16 cellular contexts compared by ENCODE assay signal in genomic region chr1:47212636-47213229, GRCh38. TPM values are rescaled to one million over a fixed set of nuclear protein-coding genes. Genes with fewer than 3 reads are reported as not detected.
A peak's percentile ranks its signal among the peaks of the same experiment; 100 is the strongest.
DNase-seq lines count a peak whose midpoint lies in the region; ATAC-seq, FAIRE-seq and TF ChIP-seq lines count a peak whose summit lies in the region.
"Had no signal": no experiment of that assay in that cellular context is flagged by ENCODE, and none has a peak within 500 bp of the region (broad histone marks: within the 10 kb centered on the region; RNA-seq: fewer than 3 reads in every experiment).

No MANE protein-coding gene starts in this region.

- H3K79me2 ChIP-seq in H1 (ENCODE audit: control insufficient read depth in 1 of 2, insufficient read depth in 2 of 2, low read length in 2 of 2): no peaks in the 10 kb centered on the region

- H3K4ac ChIP-seq in H1 (replicated peaks; ENCODE audit: insufficient read length, low read depth, low read length): no peak overlapping the region

- no peak overlapping the region for H3K27ac Mint-ChIP-seq in activated CD8-positive, alpha-beta T cell treated with anti-CD3 and anti-CD28 coated beads, Interleukin-2, amount 10 ng/mL, durations not matched to agents 7 days and 5 days
- H3K27ac Mint-ChIP-seq: CD8-positive, alpha-beta T cell had no signal

- no peak for TF ChIP-seq RAD21 in H1 (IDR thresholded peaks at IDR 0.05 in 1 of 2, conservative IDR thresholded peaks at IDR 0.05 in 1 of 2; ENCODE audit: low read depth in 2 of 2, low read length in 2 of 2)

- DNase-seq in H1 (ENCODE audit: low read depth in 1 of 2, low spot score in 2 of 2) (no peak), lower lobe of right lung (no peak), spleen (peak; percentile 41), SKM-1 treated with dmso at 0.1 percent for 144 hours (lab: John Stamatoyannopoulos, UW; ENCODE audit: unreplicated experiment) (no peak)
- no peak for DNase-seq in central memory CD4-positive, alpha-beta T cell
- DNase-seq in activated CD8-positive, alpha-beta T cell treated with anti-CD3 and anti-CD28 coated beads, Interleukin-2, amount 10 ng/mL, durations not matched to agents 7 days and 5 days: no peak
- DNase-seq: Calu3; CD8-positive, alpha-beta T cell; NCI-H187; NCI-H510A treated with DMSO at 0.1 percent for 48 hours; NCI-H82; SHP77 treated with DMSO at 0.1 percent for 48 hours had no signal

- H3K4me3 Mint-ChIP-seq in activated CD8-positive, alpha-beta T cell treated with anti-CD3 and anti-CD28 coated beads, Interleukin-2, amount 10 ng/mL, durations not matched to agents 7 days and 5 days: no peak overlapping the region
- H3K4me3 Mint-ChIP-seq: CD8-positive, alpha-beta T cell had no signal

- H2BK5ac ChIP-seq in H1 (ENCODE audit: low read depth, low read length): 0 out of 2 replicates have a peak overlapping the region, but pooled peaks have one; percentile 23

- H4K5ac ChIP-seq in H1 (ENCODE audit: insufficient read length, low read depth, low read length): no peak overlapping the region

- intact Hi-C loops in lower lobe of right lung (cut with DNase I): no loop called here
- intact Hi-C loops in spleen (cut with DNase I; ENCODE audit: low total_unique reads): no loop called here

- H3K56ac ChIP-seq in H1 (replicated peaks; ENCODE audit: insufficient read length, low read depth, low read length): no peak overlapping the region

- H2BK12ac ChIP-seq in H1 (ENCODE audit: low read depth, low read length): peak overlapping the region; percentile 90; the same call in 1 of the 2 replicates

- H2BK15ac ChIP-seq in H1 (ENCODE audit: low read length): no peak overlapping the region

- FAIRE-seq in H1 (lab: Jason Lieb, UNC): no peak
- FAIRE-seq: A549 had no signal

- H3K23ac ChIP-seq in H1 (ENCODE audit: insufficient read length): no peak overlapping the region

- no peak overlapping the region for H2AFZ ChIP-seq in H1 (ENCODE audit: low read length)

- no peak for TF ChIP-seq EP300 in H1 (IDR thresholded peaks at IDR 0.05; ENCODE audit: borderline replicate concordance in 1 of 2, low read depth in 2 of 2, low read length in 2 of 2)

- H3K36me3 ChIP-seq in BLaER1 treated with 17β-estradiol and CSF1 and Interleukin-3, amounts not matched to agents 10 nM and 100 nM: no peaks in the 10 kb centered on the region
- H3K36me3 ChIP-seq in H1 (ENCODE audit: control insufficient read depth in 2 of 4, insufficient read depth in 4 of 4, low read length in 3 of 4) (no peaks in the 10 kb centered on the region), lower lobe of right lung (no peaks in the 10 kb centered on the region), spleen (no peaks in the 10 kb centered on the region)

- H2BK120ac ChIP-seq in H1 (replicated peaks; ENCODE audit: low read depth, low read length): no peak overlapping the region

- H3K18ac ChIP-seq in H1 (ENCODE audit: extremely low read depth, low read length): no peak overlapping the region

- peak overlapping the region in 1 of 10 experiments; percentile 33; a peak in 2 of 20 replicates for H3K4me3 ChIP-seq in BLaER1 treated with 17β-estradiol and CSF1 and Interleukin-3, amounts not matched to agents 10 nM and 100 nM
- H3K4me3 ChIP-seq in H1 (ENCODE audit: extremely low read depth in 1 of 4, insufficient read depth in 2 of 4, low read depth in 3 of 4, low read length in 4 of 4) (no peak overlapping the region), lower lobe of right lung (no peak overlapping the region), spleen (no peak overlapping the region)
- H3K4me3 ChIP-seq: A549 had no signal

- no peaks in the 10 kb centered on the region for H3K79me1 ChIP-seq in H1 (ENCODE audit: low read depth, low read length)

- no peaks in the 10 kb centered on the region for H3K36me3 Mint-ChIP-seq in activated CD8-positive, alpha-beta T cell treated with anti-CD3 and anti-CD28 coated beads, Interleukin-2, amount 10 ng/mL, durations not matched to agents 7 days and 5 days (ENCODE audit: low read depth)
- H3K36me3 Mint-ChIP-seq: CD8-positive, alpha-beta T cell had no signal

- 82 to 100% methylated on average over 2 to 4 of the region's 4 CpGs for WGBS in H1 (ENCODE audit: extremely low coverage in 1 of 2, insufficient coverage in 1 of 2, insufficient read length in 1 of 2, insufficient replicate concordance in 2 of 2, low coverage in 1 of 2, low lambda C conversion rate in 2 of 2, missing lambda C conversion rate in 1 of 2), 2 experiments
- 69 to 83% (median 76%) methylated on average over 4 of the region's 4 CpGs for WGBS in spleen, 5 donors

- no peaks in the 10 kb centered on the region for H4K20me1 ChIP-seq in BLaER1 treated with 17β-estradiol and CSF1 and Interleukin-3, amounts not matched to agents 10 nM and 100 nM
- H4K20me1 ChIP-seq in H1 (replicated peaks in 1 of 2; ENCODE audit: control insufficient read depth in 1 of 2, insufficient read depth in 2 of 2, low read length in 2 of 2): no peaks in the 10 kb centered on the region

- H3K9me3 ChIP-seq in BLaER1 treated with 17β-estradiol and CSF1 and Interleukin-3, amounts not matched to agents 10 nM and 100 nM (replicated peaks in 1 of 11): no peaks in the 10 kb centered on the region
- H3K9me3 ChIP-seq in H1 (ENCODE audit: insufficient read depth in 2 of 2, low read depth in 1 of 2, low read length in 1 of 2): no peaks in the 10 kb centered on the region
- H3K9me3 ChIP-seq in lower lobe of right lung: no peaks in the 10 kb centered on the region
- H3K9me3 ChIP-seq in spleen: no peaks in the 10 kb centered on the region
- H3K9me3 ChIP-seq: A549 had no signal

- TF ChIP-seq CTCF in H1 (IDR thresholded peaks at IDR 0.05; ENCODE audit: control extremely low read depth in 1 of 3, insufficient read depth in 1 of 3, low read depth in 1 of 3, low read length in 3 of 3): no peak
- TF ChIP-seq CTCF in lower lobe of right lung (IDR thresholded peaks at IDR 0.05): no peak
- no peak for TF ChIP-seq CTCF in spleen (IDR thresholded peaks at IDR 0.05 in 8 of 11, conservative IDR thresholded peaks at IDR 0.05 in 3 of 11)

- H4K91ac ChIP-seq in H1 (replicated peaks; ENCODE audit: insufficient read length, low read length): no peak overlapping the region

- no peaks in the 10 kb centered on the region for H3K9me3 Mint-ChIP-seq in activated CD8-positive, alpha-beta T cell treated with anti-CD3 and anti-CD28 coated beads, Interleukin-2, amount 10 ng/mL, durations not matched to agents 7 days and 5 days (ENCODE audit: insufficient read depth)
- H3K9me3 Mint-ChIP-seq: CD8-positive, alpha-beta T cell had no signal

- H3K23me2 ChIP-seq in H1 (ENCODE audit: low read depth, low read length): no peaks in the 10 kb centered on the region; the same call in 1 of the 2 replicates

- POLR2A ChIA-PET in H1 (lab: Charles Lee; ENCODE audit: partially characterized antibody): interaction anchor here (0.8 kb wide), 1 partner anchor 18 kb away, joined by 3 read pairs; no protein-coding TSS in a partner anchor
- POLR2A ChIA-PET in activated CD8-positive, alpha-beta T cell treated with anti-CD3 and anti-CD28 coated beads, Interleukin-2, amount 10 ng/mL, durations not matched to agents 7 days and 5 days (lab: Charles Lee): no interaction called here

- H4K8ac ChIP-seq in H1 (ENCODE audit: extremely low read depth, insufficient read depth, low read length): no peak overlapping the region

- peaks cover 20 to 70% (median 42%) of the 10 kb centered on the region in 10 experiments for H3K4me1 ChIP-seq in BLaER1 treated with 17β-estradiol and CSF1 and Interleukin-3, amounts not matched to agents 10 nM and 100 nM
- H3K4me1 ChIP-seq in H1 (replicated peaks in 1 of 4; ENCODE audit: control insufficient read depth in 3 of 4, insufficient read depth in 4 of 4, low read length in 3 of 4) (peaks cover 5 to 23% (median 16%) of the 10 kb centered on the region in 4 experiments), lower lobe of right lung (peaks cover 20% of the 10 kb centered on the region), spleen (peaks cover 0 to 14% (median 11%) of the 10 kb centered on the region in 6 donors)
- H3K4me1 ChIP-seq: A549 had no signal

- H3K4me2 ChIP-seq in BLaER1 treated with 17β-estradiol and CSF1 and Interleukin-3, amounts not matched to agents 10 nM and 100 nM: peak overlapping the region in 10 of 11 experiments; percentile 46 to 95 (median 86); a peak in 18 of 22 replicates
- H3K4me2 ChIP-seq in H1 (ENCODE audit: insufficient read depth in 1 of 2, low read depth in 2 of 2, low read length in 2 of 2): no peak overlapping the region
- H3K4me2 ChIP-seq: A549 had no signal

- peaks cover 9% of the 10 kb centered on the region for H3K27me3 Mint-ChIP-seq in activated CD8-positive, alpha-beta T cell treated with anti-CD3 and anti-CD28 coated beads, Interleukin-2, amount 10 ng/mL, durations not matched to agents 7 days and 5 days (ENCODE audit: low read depth)

- no peak overlapping the region for H2BK20ac ChIP-seq in H1 (ENCODE audit: low read length)

- H3K4me1 Mint-ChIP-seq in activated CD8-positive, alpha-beta T cell treated with anti-CD3 and anti-CD28 coated beads, Interleukin-2, amount 10 ng/mL, durations not matched to agents 7 days and 5 days (ENCODE audit: low read depth): peaks cover 5% of the 10 kb centered on the region

- TF ChIP-seq POLR2A in H1 (IDR thresholded peaks at IDR 0.05; ENCODE audit: control extremely low read depth in 1 of 2, low read depth in 2 of 2, low read length in 2 of 2) (no peak), spleen (IDR thresholded peaks at IDR 0.05) (no peak)

- no peak overlapping the region for H3K14ac ChIP-seq in H1 (ENCODE audit: insufficient read length)

- no peaks in the 10 kb centered on the region for H3K27me3 ChIP-seq in BLaER1 treated with 17β-estradiol and CSF1 and Interleukin-3, amounts not matched to agents 10 nM and 100 nM
- H3K27me3 ChIP-seq in H1 (replicated peaks in 1 of 4; ENCODE audit: control insufficient read depth in 3 of 4, extremely low read depth in 1 of 4, insufficient read depth in 3 of 4, low read length in 3 of 4) (peaks cover 2 to 31% (median 27%) of the 10 kb centered on the region in 4 experiments), lower lobe of right lung (ENCODE audit: low read depth) (no peaks in the 10 kb centered on the region), spleen (replicated peaks in 1 of 7) (peaks cover 0 to 23% (median 0%) of the 10 kb centered on the region in 7 donors)

- H2AK5ac ChIP-seq in H1 (ENCODE audit: low read depth, low read length): no peak overlapping the region

- H3K27ac ChIP-seq in BLaER1 treated with 17β-estradiol and CSF1 and Interleukin-3, amounts not matched to agents 10 nM and 100 nM: peak overlapping the region in 8 of 11 experiments; percentile 73 to 90 (median 80); a peak in 16 of 22 replicates
- H3K27ac ChIP-seq in H1 (ENCODE audit: low read depth, low read length): no peak overlapping the region
- H3K27ac ChIP-seq in lower lobe of right lung: peak overlapping the region; percentile 70
- H3K27ac ChIP-seq in spleen: peak overlapping the region in 6 of 8 donors; percentile 36 to 81 (median 67)
- H3K27ac ChIP-seq: A549 had no signal

- CTCF ChIA-PET in H1 (lab: Charles Lee; ENCODE audit: partially characterized antibody): interaction anchor here (0.8 to 2.5 kb wide), 10 partner anchors 9 to 333 kb away, joined by 3 to 13 read pairs (median 3); partner anchors contain the start of genes FOXD2 and PDZK1IP1
- CTCF ChIA-PET in activated CD8-positive, alpha-beta T cell treated with anti-CD3 and anti-CD28 coated beads, Interleukin-2, amount 10 ng/mL, durations not matched to agents 7 days and 5 days (lab: Charles Lee): interaction anchor here (1.0 kb wide), 1 partner anchor 225 kb away, joined by 3 read pairs; the partner anchor contains the start of gene FOXD2

- peak overlapping the region in 3 of 11 experiments; percentile 52 to 73 (median 64); a peak in 6 of 22 replicates for H3K9ac ChIP-seq in BLaER1 treated with 17β-estradiol and CSF1 and Interleukin-3, amounts not matched to agents 10 nM and 100 nM
- no peak overlapping the region for H3K9ac ChIP-seq in H1 (replicated peaks in 1 of 4; ENCODE audit: extremely low read depth in 1 of 4, low read depth in 3 of 4, low read length in 3 of 4)

- no peak for ATAC-seq in lower lobe of right lung
- ATAC-seq in activated CD8-positive, alpha-beta T cell treated with anti-CD3 and anti-CD28 coated beads, Interleukin-2, amount 10 ng/mL, durations not matched to agents 7 days and 5 days: no peak
- ATAC-seq: A549; CD8-positive, alpha-beta T cell; HCT116 had no signal

RNA-seq across cellular contexts. Expression of gene TAL1, which starts 19.3 kb away (rescaled TPM):
- 0.15 TPM in 1 of 2 replicates, not detected in the other for total RNA-seq in H1 (2021; fragmentation: NEBNext Ultra II Directional; extraction: Animal tissue kit (Norgen Biotek cat#: 25700))
- polyA plus RNA-seq in H1 (2011; rRNA removed) (0.06 and 0.09 TPM in 2 replicates), spleen (10 to 100 TPM in 1 of 3 donors, 1 to 10 TPM in 2; 2.9 to 12.1 (median 4.4) TPM)
- polyA plus RNA-seq in H1 (2011; cell fraction: cytosol; rRNA removed): 0.12 TPM
- polyA plus RNA-seq in H1 (2011; cell fraction: nucleus; rRNA removed): 0.10 TPM
- 0.05 to 0.11 TPM (median 0.06 TPM) in 3 of 4 replicates, not detected in the other for polyA plus RNA-seq in H1 (2012, experiment 1 of 2)
- 0.05 TPM for polyA plus RNA-seq in H1 (2012, experiment 2 of 2)
- polyA plus RNA-seq in H1 (2013, experiment 1 of 2): not detected
- 0.02 TPM for polyA plus RNA-seq in H1 (2013, experiment 2 of 2)
- polyA minus RNA-seq in H1 (2011; rRNA and poly(A)+ RNA removed): 0.10 and 0.28 TPM in 2 replicates
- not detected for polyA minus RNA-seq in H1 (2011; cell fraction: cytosol; rRNA and poly(A)+ RNA removed)
- not detected for polyA minus RNA-seq in H1 (2011; cell fraction: nucleus; rRNA and poly(A)+ RNA removed)
- total RNA-seq in lower lobe of right lung (15.4 TPM), spleen (10 to 100 TPM; 12.9 to 24.5 (median 16.0) TPM)
- total RNA-seq in activated CD8-positive, alpha-beta T cell treated with anti-CD3 and anti-CD28 coated beads, Interleukin-2, amount 10 ng/mL, durations not matched to agents 7 days and 5 days: not detected
- total RNA-seq: Calu3; CD8-positive, alpha-beta T cell had no signal
- polyA plus RNA-seq: A549, BJ had no signal

RNA-seq across cellular contexts. Expression of gene PDZK1IP1, which starts 22.9 kb away (rescaled TPM):
- total RNA-seq in H1 (2021; fragmentation: NEBNext Ultra II Directional; extraction: Animal tissue kit (Norgen Biotek cat#: 25700)): not detected in 2 replicates
- polyA plus RNA-seq in H1 (2011; rRNA removed) (0.17 TPM in 1 of 2 replicates, not detected in the other), spleen (1 to 10 TPM in 1 of 3 donors, under 1 TPM in 2; 0.22 to 8.3 (median 0.41) TPM)
- polyA plus RNA-seq in H1 (2011; cell fraction: cytosol; rRNA removed): not detected
- polyA plus RNA-seq in H1 (2011; cell fraction: nucleus; rRNA removed): 0.20 TPM
- not detected in 4 replicates for polyA plus RNA-seq in H1 (2012, experiment 1 of 2)
- polyA plus RNA-seq in H1 (2012, experiment 2 of 2): not detected
- polyA plus RNA-seq in H1 (2013, experiment 1 of 2): not detected
- not detected for polyA plus RNA-seq in H1 (2013, experiment 2 of 2)
- not detected in 2 replicates for polyA minus RNA-seq in H1 (2011; rRNA and poly(A)+ RNA removed)
- polyA minus RNA-seq in H1 (2011; cell fraction: cytosol; rRNA and poly(A)+ RNA removed): not detected
- not detected for polyA minus RNA-seq in H1 (2011; cell fraction: nucleus; rRNA and poly(A)+ RNA removed)
- total RNA-seq in lower lobe of right lung (22.6 TPM), spleen (10 to 100 TPM in 1 of 7 donors, 1 to 10 TPM in 5, under 1 TPM in 1; 0.76 to 11.0 (median 4.0) TPM)
- not detected for total RNA-seq in activated CD8-positive, alpha-beta T cell treated with anti-CD3 and anti-CD28 coated beads, Interleukin-2, amount 10 ng/mL, durations not matched to agents 7 days and 5 days
- total RNA-seq: CD8-positive, alpha-beta T cell had no signal
- polyA plus RNA-seq: BJ had no signal

Comparison
In these comparisons a context has a peak if more than half of its experiments do, and no peak if none do; other contexts are left out.
1. H3K4me2 ChIP-seq: peak in BLaER1 treated with 17β-estradiol and CSF1 and Interleukin-3, amounts not matched to agents 10 nM and 100 nM (10 of 11); none in H1 (0 of 2).
2. RNA of gene TAL1, which starts 19.3 kb away (total RNA-seq): 12.9 to 24.5 TPM in spleen and 15.4 TPM in lower lobe of right lung (single experiment); 0.15 TPM in H1 and not detected in activated CD8-positive, alpha-beta T cell treated with anti-CD3 and anti-CD28 coated beads, Interleukin-2, amount 10 ng/mL, durations not matched to agents 7 days and 5 days; every median in the first group is over 10 times any median in the second.